Comparison of ENCODE assay signal across 8 cellular contexts in the genomic region with DNA sequence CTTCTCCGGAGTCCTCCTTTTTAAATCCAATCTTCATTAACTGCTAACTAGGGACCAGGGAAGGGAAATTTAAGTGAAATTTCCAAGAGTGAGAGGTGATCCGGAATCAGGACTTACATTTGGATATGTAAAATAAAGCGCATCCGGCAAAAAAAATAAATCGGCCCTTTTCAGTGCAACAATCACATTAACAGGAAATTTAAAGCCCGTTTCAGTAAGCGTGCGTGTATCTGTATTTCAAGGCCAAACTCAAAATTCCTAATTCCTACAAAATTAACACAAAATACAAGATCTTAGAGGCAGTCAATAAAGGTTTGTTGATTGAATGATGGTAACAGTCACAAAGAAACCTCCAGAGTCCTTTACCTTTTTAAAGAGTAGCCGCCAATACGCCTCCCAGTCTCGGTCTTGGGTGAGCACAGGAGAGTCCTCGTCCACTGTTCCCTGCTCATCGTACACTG. TPM values are rescaled to one million over a fixed set of nuclear protein-coding genes. Genes with fewer than 3 reads are reported as not detected.
DNase-seq lines count a peak whose midpoint lies in the region; ATAC-seq, FAIRE-seq and TF ChIP-seq lines count a peak whose summit lies in the region.

No MANE protein-coding gene starts in this region.

- no peak for TF ChIP-seq EP300 in K562 (IDR thresholded peaks at IDR 0.05; ENCODE audit: low read length)

- CTCF ChIA-PET in K562 (lab: Yijun Ruan, JAX; ENCODE audit: low intra/inter-chr PET ratio) = no interaction called here

- H3K79me2 ChIP-seq in K562 (ENCODE audit: control insufficient read depth, insufficient read depth, low read length) = peaks cover 88% of the 10 kb centered on the region

- H3K9me1 ChIP-seq in K562 (ENCODE audit: control insufficient read depth, insufficient read depth, low read length) = no peaks in the 10 kb centered on the region

- H3K4me1 ChIP-seq in heart left ventricle = peaks cover 3 to 52% (median 29%) of the 10 kb centered on the region in 12 donors
- peaks cover 7 to 43% of the 10 kb centered on the region in 2 experiments for H3K4me1 ChIP-seq in K562 (replicated peaks in 1 of 2; ENCODE audit: control insufficient read depth in 2 of 2, insufficient read depth in 2 of 2, low read length in 2 of 2)
- H3K4me1 ChIP-seq in lower lobe of right lung = peaks cover 37% of the 10 kb centered on the region
- no peaks in the 10 kb centered on the region for H3K4me1 ChIP-seq in urinary bladder (ENCODE audit: insufficient read depth)

- WGBS in heart left ventricle, 4 donors = 3 to 6% (median 4%) methylated on average over 13 of the region's 13 CpGs
- WGBS in K562 (ENCODE audit: insufficient coverage, low coverage, missing lambda C conversion rate) = 0% methylated on average over 13 of the region's 13 CpGs
- 2% methylated on average over 13 of the region's 13 CpGs for WGBS in urinary bladder

- 0 out of 2 replicates have a peak, but pooled peaks cover 5% of the 10 kb centered on the region for H4K20me1 ChIP-seq in K562 (replicated peaks; ENCODE audit: control insufficient read depth, insufficient read depth, low read length)

- peak overlapping the region; percentile 91; the same call in 1 of the 2 replicates for H2AFZ ChIP-seq in K562 (ENCODE audit: low read depth, low read length)

- in situ Hi-C loops in K562 (cut with MboI) = no loop called here

- POLR2A ChIA-PET in K562 (lab: Yijun Ruan, JAX) = interaction anchor here (0.6 to 5.4 kb wide), 29 partner anchors 10 to 973 kb away, joined by 3 to 66 read pairs (median 4); a partner anchor contains a TSS

- H3K4me2 ChIP-seq in K562 (ENCODE audit: insufficient read depth, low read length) = peak overlapping the region; percentile 91

- no peak for FAIRE-seq in K562 (lab: Jason Lieb, UNC)

- H3K27ac ChIP-seq in heart left ventricle (peak overlapping the region in 11 of 12 donors; percentile 5 to 84 (median 74)), K562 (ENCODE audit: extremely low read depth, low read depth, low read length) (peak overlapping the region; percentile 95), lower lobe of right lung (peak overlapping the region; percentile 87), urinary bladder (ENCODE audit: low read depth) (peak overlapping the region; percentile 81)

- intact Hi-C loops in heart left ventricle (cut with DNase I) (no loop called here), left cardiac atrium (cut with DNase I) (no loop called here), K562 (cut with micrococcal nuclease) (loop anchor here (5.0 kb wide), 6 partner anchors 121 to 396 kb away; a partner anchor contains a TSS), lower lobe of right lung (cut with DNase I) (no loop called here)

- no peak for TF ChIP-seq POLR2A in heart left ventricle (IDR thresholded peaks at IDR 0.05)
- TF ChIP-seq POLR2A in K562 (conservative IDR thresholded peaks at IDR 0.05) = no peak; the same call in 1 of the 2 replicates

- no peak for TF ChIP-seq CTCF in heart left ventricle (IDR thresholded peaks at IDR 0.05)
- TF ChIP-seq CTCF in K562 (IDR thresholded peaks at IDR 0.05 in 2 of 3, conservative IDR thresholded peaks at IDR 0.05 in 1 of 3; ENCODE audit: insufficient read depth in 2 of 3, low read depth in 1 of 3, low read length in 3 of 3) = no peak
- no peak for TF ChIP-seq CTCF in lower lobe of right lung (IDR thresholded peaks at IDR 0.05)

- H3K4me3 ChIP-seq in heart left ventricle (peak overlapping the region; percentile 57 to 96 (median 80)), K562 (peak overlapping the region; percentile 65), lower lobe of right lung (peak overlapping the region; percentile 92), urinary bladder (ENCODE audit: low read depth, low read length) (peak overlapping the region; percentile 79)

- no peak; a peak in 1 of 4 replicates for TF ChIP-seq RAD21 in K562 (CRISPR knock-in tag; conservative IDR thresholded peaks at IDR 0.05 in 1 of 2, IDR thresholded peaks at IDR 0.05 in 1 of 2)

- TSS peak; percentile 42 for BruUV-seq in K562 (replicated peaks; lab: Mats Ljungman, UMichigan)

- DNase-seq in heart left ventricle (no peak), left cardiac atrium (no peak), K562 (ENCODE audit: extremely low read depth in 1 of 4, low spot score in 3 of 4) (no peak), lower lobe of right lung (no peak), GOT3 (lab: John Stamatoyannopoulos, UW) (no peak), T-helper 9 cell (no peak)

- H3K9ac ChIP-seq in K562 (ENCODE audit: insufficient read depth in 1 of 2, low read depth in 2 of 2, low read length in 2 of 2) = peak overlapping the region; percentile 94 to 95

- no peaks in the 10 kb centered on the region for H3K9me3 ChIP-seq in heart left ventricle
- no peaks in the 10 kb centered on the region for H3K9me3 ChIP-seq in K562 (replicated peaks; ENCODE audit: control insufficient read depth, insufficient read depth, low read depth, low read length)
- no peaks in the 10 kb centered on the region for H3K9me3 ChIP-seq in lower lobe of right lung

- ATAC-seq in heart left ventricle (no peak), left cardiac atrium (no peak), K562 (no peak), lower lobe of right lung (no peak), HG03432 (IDR thresholded peaks at IDR 0.05; ENCODE audit: unreplicated experiment) (no peak)

- H3K27me3 ChIP-seq in heart left ventricle (no peaks in the 10 kb centered on the region), K562 (ENCODE audit: control insufficient read depth in 2 of 2, insufficient read depth in 2 of 2, low read length in 2 of 2) (no peaks in the 10 kb centered on the region), lower lobe of right lung (ENCODE audit: low read depth) (no peaks in the 10 kb centered on the region)

- H3K36me3 ChIP-seq in heart left ventricle (peaks cover 0 to 72% (median 65%) of the 10 kb centered on the region in 9 donors), K562 (ENCODE audit: control insufficient read depth, insufficient read depth, low read length) (peaks cover 76% of the 10 kb centered on the region), lower lobe of right lung (peaks cover 62% of the 10 kb centered on the region), urinary bladder (ENCODE audit: insufficient read depth) (no peaks in the 10 kb centered on the region)

TF ChIP-seq in K562, 482 proteins besides CTCF, POLR2A, EP300 and RAD21 (continues in another document):
- TF ChIP-seq HSF4 (CRISPR knock-in tag; IDR thresholded peaks at IDR 0.05; ENCODE audit: borderline replicate concordance) = no peak
- TF ChIP-seq ZNF766 (CRISPR knock-in tag; conservative IDR thresholded peaks at IDR 0.05) = peak; percentile 38; the same call in 1 of the 2 replicates
- TF ChIP-seq DMBX1 (CRISPR knock-in tag; IDR thresholded peaks at IDR 0.05; ENCODE audit: borderline replicate concordance) = no peak

RNA-seq across cellular contexts. Expression of a gene that starts 0.7 kb away (rescaled TPM):
- total RNA-seq in heart left ventricle (10 to 100 TPM in 1 of 9 donors, 1 to 10 TPM in 8; 6.5 to 11.6 (median 6.8) TPM), left cardiac atrium (10 to 100 TPM in 1 of 2 donors, 1 to 10 TPM in 1; 8.8 to 11.5 TPM), K562 (2014; rRNA removed) (118 and 132 TPM in 2 replicates), K562 (2014; rRNA removed; fragmentation: Illumina TruSeq; extraction: Trizol) (133 and 149 TPM in 2 replicates), K562 (2015; rRNA removed; fragmentation: Illumina TruSeq; extraction: Trizol) (119 and 124 TPM in 2 replicates), K562 (2021) (97.6 and 101 TPM in 2 replicates), lower lobe of right lung (13.9 TPM), urinary bladder (27.8 TPM)
- polyA plus RNA-seq in heart left ventricle (1 to 10 TPM; 5.8 to 8.7 TPM), K562 (2011; rRNA removed) (75.0 and 97.8 TPM in 2 replicates), K562 (2014; fragmentation: Illumina TruSeq; extraction: Trizol) (100 and 102 TPM in 2 replicates), K562 (2014; fragmentation: Nextera tagmentation; extraction: Ambion mirVana) (10 to 100 TPM; 66.7 to 80.2 TPM), K562 (2014; rRNA removed) (111 and 121 TPM in 2 replicates), urinary bladder (12.7 TPM)
- 90.4 and 196 TPM in 2 replicates for total RNA-seq in K562 (2011; cell fraction: chromatin; rRNA removed; ENCODE audit: low replicate concordance)
- total RNA-seq in K562 (2011; cell fraction: nucleolus; rRNA removed) = 60.9 and 74.1 TPM in 2 replicates
- total RNA-seq in K562 (2011; cell fraction: nucleoplasm; rRNA removed) = 110 and 179 TPM in 2 replicates
- polyA plus RNA-seq in K562 (2011; cell fraction: cytosol; rRNA removed) = 57.3 and 71.3 TPM in 2 replicates
- 62.5 and 90.3 TPM in 2 replicates for polyA plus RNA-seq in K562 (2011; cell fraction: nucleus; rRNA removed)
- polyA plus RNA-seq in K562 (2012) = 82.0 and 87.8 TPM in 2 replicates
- polyA minus RNA-seq in K562 (2011; rRNA and poly(A)+ RNA removed) = 117 and 124 TPM in 2 replicates
- polyA minus RNA-seq in K562 (2011; cell fraction: cytosol; rRNA and poly(A)+ RNA removed) = 26.0 and 39.6 TPM in 2 replicates
- 49.4 and 90.7 TPM in 2 replicates for polyA minus RNA-seq in K562 (2011; cell fraction: nucleus; rRNA and poly(A)+ RNA removed)

RNA-seq across cellular contexts. Expression of a gene that starts 6.1 kb away (rescaled TPM):
- total RNA-seq in heart left ventricle = 100 to 1,000 TPM in 6 of 9 donors, 10 to 100 TPM in 3; 56.5 to 112 (median 101) TPM
- 10 to 100 TPM; 80.5 to 85.8 TPM for polyA plus RNA-seq in heart left ventricle
- total RNA-seq in left cardiac atrium = 10 to 100 TPM; 78.8 to 82.1 TPM
- 66.6 and 71.5 TPM in 2 replicates for total RNA-seq in K562 (2011; cell fraction: chromatin; rRNA removed; ENCODE audit: low replicate concordance)
- 56.3 and 60.4 TPM in 2 replicates for total RNA-seq in K562 (2011; cell fraction: nucleolus; rRNA removed)
- 80.6 and 100 TPM in 2 replicates for total RNA-seq in K562 (2011; cell fraction: nucleoplasm; rRNA removed)
- total RNA-seq in K562 (2014; rRNA removed) = 120 and 170 TPM in 2 replicates
- 177 and 186 TPM in 2 replicates for total RNA-seq in K562 (2014; rRNA removed; fragmentation: Illumina TruSeq; extraction: Trizol)
- total RNA-seq in K562 (2015; rRNA removed; fragmentation: Illumina TruSeq; extraction: Trizol) = 152 and 166 TPM in 2 replicates
- total RNA-seq in K562 (2021) = 237 and 239 TPM in 2 replicates
- 159 and 168 TPM in 2 replicates for polyA plus RNA-seq in K562 (2011; rRNA removed)
- 215 and 341 TPM in 2 replicates for polyA plus RNA-seq in K562 (2011; cell fraction: cytosol; rRNA removed)
- polyA plus RNA-seq in K562 (2011; cell fraction: nucleus; rRNA removed) = 84.4 and 85.4 TPM in 2 replicates
- polyA plus RNA-seq in K562 (2012) = 168 and 187 TPM in 2 replicates
- 120 and 141 TPM in 2 replicates for polyA plus RNA-seq in K562 (2014; fragmentation: Illumina TruSeq; extraction: Trizol)
- 10 to 100 TPM; 65.0 to 99.7 TPM for polyA plus RNA-seq in K562 (2014; fragmentation: Nextera tagmentation; extraction: Ambion mirVana)
- polyA plus RNA-seq in K562 (2014; rRNA removed) = 146 and 191 TPM in 2 replicates
- 73.3 and 105 TPM in 2 replicates for polyA minus RNA-seq in K562 (2011; rRNA and poly(A)+ RNA removed)
- polyA minus RNA-seq in K562 (2011; cell fraction: cytosol; rRNA and poly(A)+ RNA removed) = 54.8 and 84.6 TPM in 2 replicates
- 32.7 and 55.5 TPM in 2 replicates for polyA minus RNA-seq in K562 (2011; cell fraction: nucleus; rRNA and poly(A)+ RNA removed)
- 55.9 TPM for total RNA-seq in lower lobe of right lung
- 52.9 TPM for total RNA-seq in urinary bladder
- polyA plus RNA-seq in urinary bladder = 58.4 TPM
